1 cellular context compared by ENCODE assay signal in the genomic region with DNA sequence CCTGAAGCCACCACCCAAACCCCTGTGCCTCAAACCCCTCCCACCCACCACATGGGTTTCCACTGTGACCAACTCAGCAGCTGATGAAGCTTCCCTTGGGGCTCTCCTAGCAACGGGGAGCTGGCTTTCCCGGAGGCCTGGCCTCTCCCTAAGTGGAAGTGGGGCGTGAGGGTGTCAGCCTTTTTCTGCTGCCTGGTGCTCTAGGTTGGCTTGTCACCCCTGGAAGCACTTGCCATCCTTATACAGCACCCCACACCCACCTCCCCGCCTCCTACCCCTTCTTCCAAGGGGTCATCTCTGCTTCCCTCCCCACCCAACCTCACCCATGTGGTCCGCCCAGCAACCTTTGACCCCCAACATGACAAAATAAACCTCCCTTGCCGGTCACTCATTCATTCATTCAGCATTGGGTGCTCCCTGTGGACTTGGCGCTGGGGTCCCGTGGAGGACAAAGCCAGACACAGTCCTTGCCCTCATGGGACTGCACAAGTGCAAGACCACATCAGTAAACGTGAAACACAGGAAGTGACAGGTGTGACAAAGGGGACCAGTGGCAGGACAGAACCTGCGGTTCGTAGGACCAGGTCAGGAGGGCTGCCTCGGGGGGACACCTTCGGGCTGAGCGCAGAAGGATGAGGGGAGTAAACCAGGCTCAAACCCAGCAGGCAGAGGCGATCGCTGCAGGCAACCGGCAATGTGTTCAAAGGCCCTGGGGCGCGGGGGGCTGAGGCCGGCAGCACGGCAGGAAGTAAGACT.
TF ChIP-seq lines count a peak whose summit lies in the region.

No MANE protein-coding gene starts in this region.

TF ChIP-seq in HepG2, 621 proteins besides CTCF, POLR2A, EP300 and RAD21 (continued from another document):
- TF ChIP-seq, protein P1, sequence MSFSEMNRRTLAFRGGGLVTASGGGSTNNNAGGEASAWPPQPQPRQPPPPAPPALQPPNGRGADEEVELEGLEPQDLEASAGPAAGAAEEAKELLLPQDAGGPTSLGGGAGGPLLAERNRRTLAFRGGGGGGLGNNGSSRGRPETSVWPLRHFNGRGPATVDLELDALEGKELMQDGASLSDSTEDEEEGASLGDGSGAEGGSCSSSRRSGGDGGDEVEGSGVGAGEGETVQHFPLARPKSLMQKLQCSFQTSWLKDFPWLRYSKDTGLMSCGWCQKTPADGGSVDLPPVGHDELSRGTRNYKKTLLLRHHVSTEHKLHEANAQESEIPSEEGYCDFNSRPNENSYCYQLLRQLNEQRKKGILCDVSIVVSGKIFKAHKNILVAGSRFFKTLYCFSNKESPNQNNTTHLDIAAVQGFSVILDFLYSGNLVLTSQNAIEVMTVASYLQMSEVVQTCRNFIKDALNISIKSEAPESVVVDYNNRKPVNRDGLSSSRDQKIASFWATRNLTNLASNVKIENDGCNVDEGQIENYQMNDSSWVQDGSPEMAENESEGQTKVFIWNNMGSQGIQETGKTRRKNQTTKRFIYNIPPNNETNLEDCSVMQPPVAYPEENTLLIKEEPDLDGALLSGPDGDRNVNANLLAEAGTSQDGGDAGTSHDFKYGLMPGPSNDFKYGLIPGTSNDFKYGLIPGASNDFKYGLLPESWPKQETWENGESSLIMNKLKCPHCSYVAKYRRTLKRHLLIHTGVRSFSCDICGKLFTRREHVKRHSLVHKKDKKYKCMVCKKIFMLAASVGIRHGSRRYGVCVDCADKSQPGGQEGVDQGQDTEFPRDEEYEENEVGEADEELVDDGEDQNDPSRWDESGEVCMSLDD (CRISPR knock-in tag; IDR thresholded peaks at IDR 0.05; ENCODE audit: borderline replicate concordance), result no peak
- TF ChIP-seq HIVEP1 (CRISPR knock-in tag; IDR thresholded peaks at IDR 0.05), result 0 out of 2 replicates have a peak, but pooled peaks have one; percentile 41
- TF ChIP-seq JDP2 (CRISPR knock-in tag; IDR thresholded peaks at IDR 0.05; ENCODE audit: borderline replicate concordance), result no peak
- TF ChIP-seq, protein P2, sequence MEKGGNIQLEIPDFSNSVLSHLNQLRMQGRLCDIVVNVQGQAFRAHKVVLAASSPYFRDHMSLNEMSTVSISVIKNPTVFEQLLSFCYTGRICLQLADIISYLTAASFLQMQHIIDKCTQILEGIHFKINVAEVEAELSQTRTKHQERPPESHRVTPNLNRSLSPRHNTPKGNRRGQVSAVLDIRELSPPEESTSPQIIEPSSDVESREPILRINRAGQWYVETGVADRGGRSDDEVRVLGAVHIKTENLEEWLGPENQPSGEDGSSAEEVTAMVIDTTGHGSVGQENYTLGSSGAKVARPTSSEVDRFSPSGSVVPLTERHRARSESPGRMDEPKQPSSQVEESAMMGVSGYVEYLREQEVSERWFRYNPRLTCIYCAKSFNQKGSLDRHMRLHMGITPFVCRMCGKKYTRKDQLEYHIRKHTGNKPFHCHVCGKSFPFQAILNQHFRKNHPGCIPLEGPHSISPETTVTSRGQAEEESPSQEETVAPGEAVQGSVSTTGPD (CRISPR knock-in tag; IDR thresholded peaks at IDR 0.05), result no peak
- TF ChIP-seq, protein P3, sequence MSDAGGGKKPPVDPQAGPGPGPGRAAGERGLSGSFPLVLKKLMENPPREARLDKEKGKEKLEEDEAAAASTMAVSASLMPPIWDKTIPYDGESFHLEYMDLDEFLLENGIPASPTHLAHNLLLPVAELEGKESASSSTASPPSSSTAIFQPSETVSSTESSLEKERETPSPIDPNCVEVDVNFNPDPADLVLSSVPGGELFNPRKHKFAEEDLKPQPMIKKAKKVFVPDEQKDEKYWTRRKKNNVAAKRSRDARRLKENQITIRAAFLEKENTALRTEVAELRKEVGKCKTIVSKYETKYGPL (CRISPR knock-in tag; IDR thresholded peaks at IDR 0.05), result no peak
- 0 out of 2 replicates have a peak, but pooled peaks have one; percentile 8 for TF ChIP-seq HNF4G (IDR thresholded peaks at IDR 0.05; ENCODE audit: borderline replicate concordance, low read depth, low read length)
- TF ChIP-seq HNF4G (CRISPR knock-in tag; IDR thresholded peaks at IDR 0.05; ENCODE audit: borderline replicate concordance, low read depth), result no peak
- TF ChIP-seq, protein P4, sequence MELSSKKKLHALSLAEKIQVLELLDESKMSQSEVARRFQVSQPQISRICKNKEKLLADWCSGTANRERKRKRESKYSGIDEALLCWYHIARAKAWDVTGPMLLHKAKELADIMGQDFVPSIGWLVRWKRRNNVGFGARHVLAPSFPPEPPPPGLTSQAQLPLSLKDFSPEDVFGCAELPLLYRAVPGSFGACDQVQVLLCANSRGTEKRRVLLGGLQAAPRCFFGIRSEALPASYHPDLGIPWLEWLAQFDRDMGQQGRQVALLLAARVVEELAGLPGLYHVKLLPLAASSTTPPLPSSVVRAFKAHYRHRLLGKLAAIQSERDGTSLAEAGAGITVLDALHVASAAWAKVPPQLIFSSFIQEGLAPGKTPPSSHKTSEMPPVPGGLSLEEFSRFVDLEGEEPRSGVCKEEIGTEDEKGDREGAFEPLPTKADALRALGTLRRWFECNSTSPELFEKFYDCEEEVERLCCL (CRISPR knock-in tag; IDR thresholded peaks at IDR 0.05; ENCODE audit: borderline replicate concordance), result no peak
- TF ChIP-seq ZNF746 (CRISPR knock-in tag; IDR thresholded peaks at IDR 0.05), result no peak
- TF ChIP-seq, protein P5, sequence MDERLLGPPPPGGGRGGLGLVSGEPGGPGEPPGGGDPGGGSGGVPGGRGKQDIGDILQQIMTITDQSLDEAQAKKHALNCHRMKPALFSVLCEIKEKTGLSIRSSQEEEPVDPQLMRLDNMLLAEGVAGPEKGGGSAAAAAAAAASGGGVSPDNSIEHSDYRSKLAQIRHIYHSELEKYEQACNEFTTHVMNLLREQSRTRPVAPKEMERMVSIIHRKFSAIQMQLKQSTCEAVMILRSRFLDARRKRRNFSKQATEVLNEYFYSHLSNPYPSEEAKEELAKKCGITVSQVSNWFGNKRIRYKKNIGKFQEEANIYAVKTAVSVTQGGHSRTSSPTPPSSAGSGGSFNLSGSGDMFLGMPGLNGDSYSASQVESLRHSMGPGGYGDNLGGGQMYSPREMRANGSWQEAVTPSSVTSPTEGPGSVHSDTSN (CRISPR knock-in tag; IDR thresholded peaks at IDR 0.05), result no peak
- TF ChIP-seq, protein P6, sequence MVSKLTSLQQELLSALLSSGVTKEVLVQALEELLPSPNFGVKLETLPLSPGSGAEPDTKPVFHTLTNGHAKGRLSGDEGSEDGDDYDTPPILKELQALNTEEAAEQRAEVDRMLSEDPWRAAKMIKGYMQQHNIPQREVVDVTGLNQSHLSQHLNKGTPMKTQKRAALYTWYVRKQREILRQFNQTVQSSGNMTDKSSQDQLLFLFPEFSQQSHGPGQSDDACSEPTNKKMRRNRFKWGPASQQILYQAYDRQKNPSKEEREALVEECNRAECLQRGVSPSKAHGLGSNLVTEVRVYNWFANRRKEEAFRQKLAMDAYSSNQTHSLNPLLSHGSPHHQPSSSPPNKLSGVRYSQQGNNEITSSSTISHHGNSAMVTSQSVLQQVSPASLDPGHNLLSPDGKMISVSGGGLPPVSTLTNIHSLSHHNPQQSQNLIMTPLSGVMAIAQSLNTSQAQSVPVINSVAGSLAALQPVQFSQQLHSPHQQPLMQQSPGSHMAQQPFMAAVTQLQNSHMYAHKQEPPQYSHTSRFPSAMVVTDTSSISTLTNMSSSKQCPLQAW (CRISPR knock-in tag; IDR thresholded peaks at IDR 0.05), result no peak
